Comparison of ENCODE assay signal across 13 cellular contexts in the genomic region with DNA sequence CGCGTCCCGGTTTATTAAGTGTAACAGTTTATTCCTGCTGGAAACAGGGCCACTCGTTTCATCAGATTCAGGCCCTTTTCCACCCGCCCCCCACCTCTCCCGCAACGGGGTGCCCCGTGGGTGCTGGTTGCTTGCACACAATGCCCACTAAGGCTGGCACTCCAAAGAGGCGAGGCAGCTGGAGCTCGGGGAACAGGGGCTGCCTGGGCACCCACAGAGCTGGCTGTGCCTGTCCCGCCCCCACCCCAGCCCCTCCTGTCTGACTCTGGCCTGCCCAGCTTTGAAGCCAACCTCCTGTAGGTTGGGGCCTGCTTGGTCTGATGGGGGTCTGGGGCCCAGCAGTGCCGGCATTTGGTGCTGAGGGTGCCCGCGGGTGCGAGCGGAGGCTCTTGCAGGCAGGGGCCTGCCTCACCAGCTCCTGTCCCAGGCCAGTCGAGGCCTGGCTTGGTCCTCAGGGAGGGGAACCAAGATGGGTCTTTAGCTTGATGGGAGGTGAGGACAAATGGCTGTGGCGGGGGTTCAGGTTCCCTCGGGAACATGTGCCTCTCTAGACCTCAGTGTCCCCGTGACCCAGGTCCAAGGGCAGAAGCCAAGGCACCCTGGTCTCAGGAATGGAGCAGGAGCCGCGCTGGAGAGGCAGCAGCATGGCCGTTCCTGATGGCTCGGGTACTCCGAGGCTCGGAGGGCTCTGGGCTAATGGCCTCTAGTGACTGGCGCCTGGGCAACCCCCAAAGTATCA. TPM values are rescaled to one million over a fixed set of nuclear protein-coding genes. Genes with fewer than 3 reads are reported as not detected.
A peak's percentile ranks its signal among the peaks of the same experiment; 100 is the strongest.
DNase-seq lines count a peak whose midpoint lies in the region; ATAC-seq and TF ChIP-seq lines count a peak whose summit lies in the region.
"Had no signal": no experiment of that assay in that cellular context is flagged by ENCODE, and none has a peak within 500 bp of the region (broad histone marks: within the 10 kb centered on the region; RNA-seq: fewer than 3 reads in every experiment).

No MANE protein-coding gene starts in this region.

- H3K27ac ChIP-seq in BLaER1: 0 out of 2 replicates have a peak overlapping the region, but pooled peaks have one; percentile 13
- no peak overlapping the region for H3K27ac ChIP-seq in Karpas-422 (ENCODE audit: low read length)
- peak overlapping the region; percentile 2 to 55 for H3K27ac ChIP-seq in esophagus (ENCODE audit: low read depth in 2 of 2, low read length in 1 of 2)
- H3K27ac ChIP-seq in smooth muscle cell (ENCODE audit: low read depth): no peak overlapping the region
- H3K27ac ChIP-seq: cardiac muscle cell had no signal

- H3K4me3 ChIP-seq in BLaER1 (no peak overlapping the region), Karpas-422 (ENCODE audit: low read length) (no peak overlapping the region), esophagus (ENCODE audit: low read depth in 1 of 2, low read length in 2 of 2) (no peak overlapping the region), smooth muscle cell (no peak overlapping the region)
- H3K4me3 ChIP-seq: cardiac muscle cell, tibial artery had no signal

- no peaks in the 10 kb centered on the region for H3K9me2 ChIP-seq in Karpas-422 (replicated peaks; ENCODE audit: insufficient read depth, low read length)

- H3K4me1 ChIP-seq in BLaER1 (peaks cover 89% of the 10 kb centered on the region), Karpas-422 (ENCODE audit: low read length) (no peaks in the 10 kb centered on the region), esophagus (ENCODE audit: control insufficient read depth in 2 of 2, insufficient read depth in 2 of 2, low read length in 1 of 2) (peaks cover 3 to 30% of the 10 kb centered on the region in 2 donors), smooth muscle cell (ENCODE audit: low read depth) (peaks cover 4% of the 10 kb centered on the region)

- peaks cover 51% of the 10 kb centered on the region for H4K20me1 ChIP-seq in BLaER1
- peaks cover 17% of the 10 kb centered on the region; the same call in 1 of the 2 replicates for H4K20me1 ChIP-seq in Karpas-422 (ENCODE audit: insufficient read depth, low read depth, low read length)
- H4K20me1 ChIP-seq in smooth muscle cell (ENCODE audit: low read depth): peaks cover 3% of the 10 kb centered on the region

- H3K27me3 ChIP-seq in BLaER1: no peaks in the 10 kb centered on the region
- no peaks in the 10 kb centered on the region for H3K27me3 ChIP-seq in Karpas-422 (ENCODE audit: low read length)
- H3K27me3 ChIP-seq in esophagus (ENCODE audit: control insufficient read depth in 1 of 2, insufficient read depth in 2 of 2, low read length in 2 of 2): no peaks in the 10 kb centered on the region
- no peaks in the 10 kb centered on the region for H3K27me3 ChIP-seq in smooth muscle cell (ENCODE audit: low read depth)
- H3K27me3 ChIP-seq: cardiac muscle cell had no signal

- no peak for TF ChIP-seq CTCF in GM20000 (IDR thresholded peaks at IDR 0.05; ENCODE audit: extremely low read depth, missing control alignments)
- TF ChIP-seq CTCF in smooth muscle cell (IDR thresholded peaks at IDR 0.05; ENCODE audit: borderline replicate concordance, insufficient read depth, poor library complexity, severe bottlenecking): no peak

- intact Hi-C loops in sciatic nerve (cut with DNase I): no loop called here

- H3F3A ChIP-seq in smooth muscle cell (ENCODE audit: low read depth): no peaks in the 10 kb centered on the region

- H3K36me3 ChIP-seq in BLaER1 (peaks cover 43% of the 10 kb centered on the region), Karpas-422 (ENCODE audit: insufficient read depth, low read length) (peaks cover 3% of the 10 kb centered on the region; the same call in 1 of the 2 replicates), esophagus (ENCODE audit: control insufficient read depth in 2 of 2, insufficient read depth in 2 of 2, low read length in 1 of 2) (peaks cover 0 to 17% of the 10 kb centered on the region in 2 donors), smooth muscle cell (ENCODE audit: low read depth) (no peaks in the 10 kb centered on the region)

- WGBS in esophagus, 2 donors: 55 to 67% methylated on average over 27 of the region's 27 CpGs
- 91% methylated on average over 27 of the region's 27 CpGs for WGBS in smooth muscle cell (ENCODE audit: low lambda C conversion rate)

- H3K4me2 ChIP-seq in BLaER1 (peak overlapping the region; percentile 52), Karpas-422 (ENCODE audit: low read depth, low read length, poor library complexity, severe bottlenecking) (no peak overlapping the region), smooth muscle cell (no peak overlapping the region)

- no peak overlapping the region for H3K9ac ChIP-seq in BLaER1
- no peak overlapping the region for H3K9ac ChIP-seq in Karpas-422 (ENCODE audit: low read length)
- H3K9ac ChIP-seq in smooth muscle cell (ENCODE audit: low read depth): no peak overlapping the region

- H3K79me2 ChIP-seq in Karpas-422 (ENCODE audit: low read length): no peaks in the 10 kb centered on the region
- no peaks in the 10 kb centered on the region for H3K79me2 ChIP-seq in smooth muscle cell (ENCODE audit: low read depth)

- ATAC-seq in sciatic nerve (no peak), GM18511 (IDR thresholded peaks at IDR 0.05; ENCODE audit: unreplicated experiment) (no peak)

- H2AFZ ChIP-seq in Karpas-422 (ENCODE audit: low read length) (no peak overlapping the region), smooth muscle cell (ENCODE audit: low read depth) (no peak overlapping the region)

- DNase-seq in Karpas-422 (peak; percentile 70), sciatic nerve (ENCODE audit: low spot score) (peak; percentile 58), GM20000 (ENCODE audit: low spot score) (no peak), smooth muscle cell (lab: John Stamatoyannopoulos, UW; ENCODE audit: unreplicated experiment) (no peak)
- DNase-seq: activated CD4-positive, CD25-positive, alpha-beta regulatory T cell; MV-4-11; tibial artery had no signal

- H3K9me3 ChIP-seq in BLaER1 (no peaks in the 10 kb centered on the region), Karpas-422 (ENCODE audit: low read length) (no peaks in the 10 kb centered on the region), esophagus (ENCODE audit: control insufficient read depth in 2 of 2, insufficient read depth in 1 of 2, low read depth in 1 of 2, low read length in 1 of 2) (peaks cover 0 to 4% of the 10 kb centered on the region in 2 donors), smooth muscle cell (replicated peaks; ENCODE audit: low read depth) (no peaks in the 10 kb centered on the region)
- H3K9me3 ChIP-seq: tibial artery had no signal

RNA-seq across cellular contexts. Expression of gene MYBBP1A, which starts 20.1 kb away (rescaled TPM):
- total RNA-seq in Karpas-422 (2014; rRNA removed; shearing (Covaris generic); ENCODE audit: low replicate concordance): 48.2 and 76.6 TPM in 2 replicates
- polyA plus RNA-seq in esophagus (10 to 100 TPM; 32.6 to 44.8 TPM), smooth muscle cell (28.1 and 33.5 TPM in 2 replicates)
- total RNA-seq in sciatic nerve (45.1 TPM), smooth muscle cell (14.3 and 18.1 TPM in 2 replicates)

RNA-seq across cellular contexts. Expression of gene GGT6, which starts 25.3 kb away (rescaled TPM):
- not detected in 2 replicates for total RNA-seq in Karpas-422 (2014; rRNA removed; shearing (Covaris generic); ENCODE audit: low replicate concordance)
- polyA plus RNA-seq in esophagus: 10 to 100 TPM; 49.5 to 72.3 TPM
- total RNA-seq in sciatic nerve: not detected
- total RNA-seq in smooth muscle cell: 0.27 and 0.76 TPM in 2 replicates
- not detected in 2 replicates for polyA plus RNA-seq in smooth muscle cell
- total RNA-seq: cardiac muscle cell, Daoy had no signal
- polyA plus RNA-seq: cardiac muscle cell had no signal

RNA-seq across cellular contexts. Expression of gene SPNS2, which starts 36.4 kb away (rescaled TPM):
- total RNA-seq in Karpas-422 (2014; rRNA removed; shearing (Covaris generic); ENCODE audit: low replicate concordance): not detected in 2 replicates
- polyA plus RNA-seq in esophagus (100 to 1,000 TPM in 1 of 2 donors, 10 to 100 TPM in 1; 95.3 to 238 TPM), smooth muscle cell (5.1 and 44.1 TPM in 2 replicates)
- total RNA-seq in sciatic nerve (31.6 TPM), smooth muscle cell (15.9 and 16.5 TPM in 2 replicates)
- total RNA-seq: Daoy had no signal

RNA-seq across cellular contexts. Expression of gene SMTNL2, which starts 49.2 kb away (rescaled TPM):
- total RNA-seq in Karpas-422 (2014; rRNA removed; shearing (Covaris generic); ENCODE audit: low replicate concordance): 0.45 TPM in 1 of 2 replicates, not detected in the other
- polyA plus RNA-seq in esophagus: 1 to 10 TPM in 1 of 2 donors, under 1 TPM in 1; 0.53 to 1.4 TPM
- total RNA-seq in sciatic nerve: 1.6 TPM
- total RNA-seq in smooth muscle cell: 5.0 and 5.1 TPM in 2 replicates
- 8.3 and 14.8 TPM in 2 replicates for polyA plus RNA-seq in smooth muscle cell
- total RNA-seq: Daoy, liver had no signal

Comparison
In these comparisons a context has a peak if more than half of its experiments do, and no peak if none do; other contexts are left out.
1. H3K27ac ChIP-seq: peak in BLaER1 (single experiment) and esophagus (2 of 2); none in Karpas-422 (single experiment) and smooth muscle cell (single experiment).
2. DNase-seq: peak in Karpas-422 (single experiment) and sciatic nerve (single experiment); none in GM20000 (single experiment) and smooth muscle cell (single experiment).
3. RNA of gene SPNS2, which starts 36.4 kb away (total RNA-seq): 31.6 TPM in sciatic nerve (single experiment) and 15.9 to 16.5 TPM in smooth muscle cell; not detected in Karpas-422; every median in the first group is over 10 times any median in the second.